ENCODE assay signal across 1 cellular context in the genomic region with DNA sequence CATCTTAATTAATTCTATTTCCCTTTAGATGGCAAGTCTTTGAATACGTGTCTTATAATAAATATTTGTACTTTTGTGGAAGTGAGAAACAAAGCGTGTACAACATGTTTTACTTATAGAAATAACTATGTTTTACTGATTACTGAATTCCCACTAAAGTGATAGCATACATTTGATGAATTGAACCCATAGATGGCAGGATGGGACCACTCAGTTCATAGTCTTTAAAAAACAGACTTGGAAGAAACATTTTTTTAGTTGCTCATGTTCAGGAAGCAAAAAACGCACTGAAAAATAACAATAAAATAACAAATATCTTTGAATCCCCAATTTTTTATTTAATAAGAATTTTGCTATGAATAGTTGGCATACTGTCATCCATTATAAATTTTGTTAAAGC.
TF ChIP-seq lines count a peak whose summit lies in the region.

No MANE protein-coding gene starts in this region.

TF ChIP-seq in GM12878, 131 proteins besides CTCF, POLR2A, EP300 and RAD21 (continued from another document):
- no peak for TF ChIP-seq ATF2 (IDR thresholded peaks at IDR 0.05; ENCODE audit: low read length)
- no peak for TF ChIP-seq STAT3 (IDR thresholded peaks at IDR 0.05; ENCODE audit: low read depth, low read length)
- TF ChIP-seq ZBED1 (IDR thresholded peaks at IDR 0.05; ENCODE audit: borderline replicate concordance) = no peak
- TF ChIP-seq SREBF1 (IDR thresholded peaks at IDR 0.05; ENCODE audit: low read length) = no peak
- no peak for TF ChIP-seq MYB (IDR thresholded peaks at IDR 0.05; ENCODE audit: borderline replicate concordance, low read depth, low read length)
TF ChIP-seq in GM12878: peak in this region for 0.
